In genomic region chr6:72825265-72825918, GRCh38 we compare ENCODE assay signal across 10 cellular contexts.
DNase-seq lines count a peak whose midpoint lies in the region; ATAC-seq and TF ChIP-seq lines count a peak whose summit lies in the region.
"Had no signal": no experiment of that assay in that cellular context is flagged by ENCODE, and none has a peak within 500 bp of the region (broad histone marks: within the 10 kb centered on the region; RNA-seq: fewer than 3 reads in every experiment).

No MANE protein-coding gene starts in this region.

- no peak overlapping the region for H4K91ac ChIP-seq in IMR-90 (ENCODE audit: insufficient read depth, low read depth, low read length)

- no peaks in the 10 kb centered on the region for H3K36me3 ChIP-seq in IMR-90 (ENCODE audit: control insufficient read depth, insufficient read depth, low read length)

- H3K4ac ChIP-seq in IMR-90 (ENCODE audit: low read depth, low read length), result peak overlapping the region; percentile 36; the same call in 1 of the 2 replicates

- no peaks in the 10 kb centered on the region for H3K9me3 ChIP-seq in IMR-90 (ENCODE audit: control insufficient read depth, insufficient read depth, low read length)

- H3K79me1 ChIP-seq in IMR-90 (ENCODE audit: low read depth in 1 of 2, low read length in 2 of 2), result no peaks in the 10 kb centered on the region

- H3K4me1 ChIP-seq in IMR-90 (ENCODE audit: control insufficient read depth, insufficient read depth, low read length), result peaks cover 2% of the 10 kb centered on the region; the same call in 1 of the 2 replicates

- 0 out of 3 replicates have a peak overlapping the region, but pooled peaks have one; percentile 31 for H2BK15ac ChIP-seq in IMR-90 (ENCODE audit: low read depth, low read length)

- CTCF ChIA-PET in IMR-90 (lab: Yijun Ruan, JAX), result no interaction called here

- no peak overlapping the region for H2AK9ac ChIP-seq in IMR-90 (replicated peaks; ENCODE audit: low read depth, low read length, poor library complexity)

- TF ChIP-seq RAD21 in IMR-90 (IDR thresholded peaks at IDR 0.05; ENCODE audit: low read length), result no peak

- no peak overlapping the region for H4K8ac ChIP-seq in IMR-90 (ENCODE audit: low read depth in 2 of 2, low read length in 2 of 2)

- H3K9me1 ChIP-seq in IMR-90 (ENCODE audit: insufficient read depth, low read length), result no peaks in the 10 kb centered on the region

- dilution Hi-C loops in IMR-90 (cut with HindIII; ENCODE audit: low sequenced_read_pairs, unreplicated experiment), result no loop called here

- intact Hi-C loops in IMR-90 (cut with micrococcal nuclease), result no loop called here

- ATAC-seq in GM21367 (IDR thresholded peaks at IDR 0.05; ENCODE audit: unreplicated experiment) (peak; percentile 36), IMR-90 (ENCODE audit: low read depth) (peak; percentile 67)

- no peaks in the 10 kb centered on the region for H3K27me3 ChIP-seq in IMR-90 (ENCODE audit: control insufficient read depth, insufficient read depth, low read length)

- in situ Hi-C loops in Caki2 (cut with HindIII; ENCODE audit: low pct_unique_long_range_greater_than_20kb, low sequenced_read_pairs) (no loop called here), IMR-90 (cut with MboI; ENCODE audit: low sequenced_read_pairs) (no loop called here)

- no peak overlapping the region for H3K56ac ChIP-seq in IMR-90 (ENCODE audit: extremely low read depth, insufficient read depth, low read length)

- H4K20me1 ChIP-seq in IMR-90 (ENCODE audit: insufficient read depth, low read length), result no peaks in the 10 kb centered on the region

- no peak for TF ChIP-seq POLR2A in IMR-90 (IDR thresholded peaks at IDR 0.05; ENCODE audit: low read depth, low read length)

- no peak overlapping the region; the same call in 1 of the 2 replicates for H3K23ac ChIP-seq in IMR-90 (ENCODE audit: low read depth, low read length)

- peak overlapping the region; percentile 39; the same call in 1 of the 2 replicates for H2BK120ac ChIP-seq in IMR-90 (ENCODE audit: low read depth, low read length)

- H2AFZ ChIP-seq in IMR-90 (replicated peaks; ENCODE audit: low read length, poor library complexity), result no peak overlapping the region

- H3K18ac ChIP-seq in IMR-90 (ENCODE audit: low read depth, low read length), result no peak overlapping the region

- no peak overlapping the region for H3K4me3 ChIP-seq in IMR-90 (ENCODE audit: insufficient read depth, low read depth, low read length)
- no peak overlapping the region for H3K4me3 ChIP-seq in fibroblast of villous mesenchyme (ENCODE audit: low read depth, low read length)

- peak overlapping the region; percentile 48 for H2BK5ac ChIP-seq in IMR-90 (ENCODE audit: low read depth, low read length, poor library complexity, severe bottlenecking)

- H3K14ac ChIP-seq in IMR-90 (replicated peaks; ENCODE audit: low read depth, low read length), result 0 out of 2 replicates have a peak overlapping the region, but pooled peaks have one; percentile 33

- H3K4me2 ChIP-seq in IMR-90 (ENCODE audit: low read depth, low read length), result no peak overlapping the region

- peak overlapping the region; percentile 50 for H2BK20ac ChIP-seq in IMR-90 (ENCODE audit: low read depth, low read length)

- H4K5ac ChIP-seq in IMR-90 (ENCODE audit: low read depth, low read length), result no peak overlapping the region

- BruUV-seq in IMR-90 (replicated peaks; lab: Mats Ljungman, UMichigan), result no TSS peak

- no peak for TF ChIP-seq CTCF in IMR-90 (conservative IDR thresholded peaks at IDR 0.05; ENCODE audit: low read depth, low read length)
- TF ChIP-seq CTCF in fibroblast of villous mesenchyme (IDR thresholded peaks at IDR 0.05; ENCODE audit: insufficient read depth, low read depth, low read length), result no peak

- H2AK5ac ChIP-seq in IMR-90 (ENCODE audit: low read depth, low read length), result no peak overlapping the region

- DNase-seq in Caki2 (ENCODE audit: low read depth) (peak; percentile 29), IMR-90 (peak; percentile 69), fibroblast of villous mesenchyme (ENCODE audit: low read depth) (peak; percentile 47), DMS79 (lab: John Stamatoyannopoulos, UW) (no peak)
- no peak for DNase-seq in stimulated activated naive CD4-positive, alpha-beta T cell (lab: John Stamatoyannopoulos, UW)
- no peak for DNase-seq in stimulated activated naive CD4-positive, alpha-beta T cell treated with Interleukin-2 at 50 U/mL for 16 hours (lab: John Stamatoyannopoulos, UW)
- DNase-seq in activated CD8-positive, alpha-beta memory T cell treated with anti-CD3 and anti-CD28 coated beads, Interleukin-2, amount 50 U/mL, for 48 hours, result no peak
- DNase-seq: SIG-M5; stimulated activated CD4-positive, alpha-beta T cell treated with anti-CD3 and anti-CD28 coated beads, Interleukin-12 subunit alpha, Interleukin-12 subunit beta, amount 100 ng/mL, for 4 hours had no signal

- no peak overlapping the region for H3K9ac ChIP-seq in IMR-90 (ENCODE audit: low read depth, low read length)

- H3K27ac ChIP-seq in IMR-90 (ENCODE audit: insufficient read depth, low read length), result no peak overlapping the region

- POLR2A ChIA-PET in IMR-90 (lab: Charles Lee; ENCODE audit: unreplicated experiment), result no interaction called here

TF ChIP-seq in IMR-90, 13 proteins besides CTCF, POLR2A, EP300 and RAD21:
- TF ChIP-seq ELK1 (IDR thresholded peaks at IDR 0.05; ENCODE audit: borderline replicate concordance, low read depth, low read length) (no peak), FOS (IDR thresholded peaks at IDR 0.05; ENCODE audit: low read depth, low read length) (peak; percentile 56; the same call in 1 of the 2 replicates), MAFK (IDR thresholded peaks at IDR 0.05; ENCODE audit: low read depth, low read length) (no peak)

Comparison
In these comparisons a context has a peak if more than half of its experiments do, and no peak if none do; other contexts are left out.
1. DNase-seq: peak in Caki2 (single experiment), IMR-90 (single experiment) and fibroblast of villous mesenchyme (single experiment); none in stimulated activated naive CD4-positive, alpha-beta T cell (0 of 6), DMS79 (single experiment), stimulated activated naive CD4-positive, alpha-beta T cell treated with Interleukin-2 at 50 U/mL for 16 hours (single experiment) and activated CD8-positive, alpha-beta memory T cell treated with anti-CD3 and anti-CD28 coated beads, Interleukin-2, amount 50 U/mL, for 48 hours (single experiment).